11 cellular contexts compared by ENCODE assay signal in genomic region chr2:85549826-85550225, GRCh38. TPM values are rescaled to one million over a fixed set of nuclear protein-coding genes. Genes with fewer than 3 reads are reported as not detected.
DNase-seq lines count a peak whose midpoint lies in the region; TF ChIP-seq lines count a peak whose summit lies in the region.
"Had no signal": no experiment of that assay in that cellular context is flagged by ENCODE, and none has a peak within 500 bp of the region (broad histone marks: within the 10 kb centered on the region; RNA-seq: fewer than 3 reads in every experiment).

No MANE protein-coding gene starts in this region.

- peaks cover 59% of the 10 kb centered on the region for H3K4me1 Mint-ChIP-seq in HFFc6 (ENCODE audit: low read depth)
- peaks cover 14% of the 10 kb centered on the region for H3K4me1 Mint-ChIP-seq in brain

- H3K27me3 ChIP-seq in kidney epithelial cell (ENCODE audit: control insufficient read depth, insufficient read depth, low read length): no peaks in the 10 kb centered on the region

- peak overlapping the region; percentile 64 for H3K4me3 Mint-ChIP-seq in HFFc6
- peak overlapping the region in 1 of 5 experiments; percentile 50 for H3K4me3 Mint-ChIP-seq in brain
- H3K4me3 Mint-ChIP-seq: CD8-positive, alpha-beta T cell had no signal

- TF ChIP-seq CTCF in HFFc6 (IDR thresholded peaks at IDR 0.05) (no peak), brain (conservative IDR thresholded peaks at IDR 0.05) (no peak), kidney epithelial cell (IDR thresholded peaks at IDR 0.05; ENCODE audit: insufficient read depth, low read length, poor library complexity, severe bottlenecking) (no peak)

- H3K27ac Mint-ChIP-seq in HFFc6: peak overlapping the region; percentile 83
- H3K27ac Mint-ChIP-seq in brain: peak overlapping the region in 3 of 5 experiments; percentile 57 to 81 (median 68)
- H3K27ac Mint-ChIP-seq: CD8-positive, alpha-beta T cell had no signal

- H3K4me3 ChIP-seq in kidney epithelial cell (ENCODE audit: low read depth, low read length): no peak overlapping the region

- peaks cover 28% of the 10 kb centered on the region for H3K36me3 Mint-ChIP-seq in HFFc6 (ENCODE audit: low read depth)
- peaks cover 72% of the 10 kb centered on the region for H3K36me3 Mint-ChIP-seq in brain

- no peaks in the 10 kb centered on the region for H3K9me3 Mint-ChIP-seq in HFFc6
- no peaks in the 10 kb centered on the region for H3K9me3 Mint-ChIP-seq in brain
- H3K9me3 Mint-ChIP-seq: CD8-positive, alpha-beta T cell had no signal

- H3K27me3 Mint-ChIP-seq in HFFc6 (ENCODE audit: insufficient read depth) (peaks cover 3% of the 10 kb centered on the region; the same call in 1 of the 2 replicates), brain (no peaks in the 10 kb centered on the region)

- DNase-seq in 8988T (peak; percentile 61), HFFc6 (peak; percentile 80), kidney epithelial cell (ENCODE audit: low read depth) (peak; percentile 56), C1 segment of cervical spinal cord (lab: John Stamatoyannopoulos, UW) (no peak), UCSD-AML1 (lab: John Stamatoyannopoulos, UW; ENCODE audit: unreplicated experiment) (no peak)
- DNase-seq in activated effector memory CD4-positive, alpha-beta T cell treated with Interleukin-2 at 50 U/mL for 16 hours: no peak
- no peak for DNase-seq in stimulated activated CD4-positive, alpha-beta T cell treated with anti-CD3 and anti-CD28 coated beads, Interleukin-2, amount 100 ng/mL, for 24 hours
- DNase-seq: CD8-positive, alpha-beta T cell; erythroblast; NCI-H2107 had no signal

- H3K36me3 ChIP-seq in kidney epithelial cell (ENCODE audit: control insufficient read depth, insufficient read depth, low read length): peaks cover 5% of the 10 kb centered on the region

RNA-seq across cellular contexts. Expression of gene MAT2A, which starts 10.9 kb away (rescaled TPM):
- total RNA-seq in HFFc6 (2021; fragmentation: NEBNext Ultra II Directional; extraction: Animal tissue kit (Norgen Biotek cat#: 25700)): 100 to 1,000 TPM; 138 to 171 (median 158) TPM
- 51.8 TPM for polyA plus RNA-seq in brain (ENCODE audit: insufficient read depth, low read depth, low replicate concordance)
- 147 and 160 TPM in 2 replicates for total RNA-seq in kidney epithelial cell

RNA-seq across cellular contexts. Expression of gene GGCX, which starts 11.5 kb away (rescaled TPM):
- 10 to 100 TPM; 55.9 to 68.9 (median 62.4) TPM for total RNA-seq in HFFc6 (2021; fragmentation: NEBNext Ultra II Directional; extraction: Animal tissue kit (Norgen Biotek cat#: 25700))
- polyA plus RNA-seq in brain (ENCODE audit: insufficient read depth, low read depth, low replicate concordance): 33.4 TPM
- 25.7 and 37.0 TPM in 2 replicates for total RNA-seq in kidney epithelial cell

RNA-seq across cellular contexts. Expression of gene VAMP8, which starts 27.6 kb away (rescaled TPM):
- total RNA-seq in HFFc6 (2021; fragmentation: NEBNext Ultra II Directional; extraction: Animal tissue kit (Norgen Biotek cat#: 25700)): under 1 TPM in 4 of 6 experiments, not detected in 2; 0.31 to 0.46 (median 0.35) TPM
- 14.1 TPM for polyA plus RNA-seq in brain (ENCODE audit: insufficient read depth, low read depth, low replicate concordance)
- total RNA-seq in kidney epithelial cell: 42.3 and 53.5 TPM in 2 replicates

RNA-seq across cellular contexts. Expression of gene VAMP5, which starts 34.4 kb away (rescaled TPM):
- total RNA-seq in HFFc6 (2021; fragmentation: NEBNext Ultra II Directional; extraction: Animal tissue kit (Norgen Biotek cat#: 25700)): 10 to 100 TPM; 51.2 to 84.2 (median 71.4) TPM
- 37.0 TPM for polyA plus RNA-seq in brain (ENCODE audit: insufficient read depth, low read depth, low replicate concordance)
- 16.5 and 28.5 TPM in 2 replicates for total RNA-seq in kidney epithelial cell

RNA-seq across cellular contexts. Expression of gene RNF181, which starts 45.7 kb away (rescaled TPM):
- 100 to 1,000 TPM; 121 to 160 (median 146) TPM for total RNA-seq in HFFc6 (2021; fragmentation: NEBNext Ultra II Directional; extraction: Animal tissue kit (Norgen Biotek cat#: 25700))
- polyA plus RNA-seq in brain (ENCODE audit: insufficient read depth, low read depth, low replicate concordance): 145 TPM
- 220 and 271 TPM in 2 replicates for total RNA-seq in kidney epithelial cell

Comparison
In these comparisons a context has a peak if more than half of its experiments do, and no peak if none do; other contexts are left out.
1. DNase-seq: peak in 8988T (single experiment), HFFc6 (single experiment) and kidney epithelial cell (single experiment); none in C1 segment of cervical spinal cord (0 of 14), activated effector memory CD4-positive, alpha-beta T cell treated with Interleukin-2 at 50 U/mL for 16 hours (single experiment), UCSD-AML1 (single experiment) and stimulated activated CD4-positive, alpha-beta T cell treated with anti-CD3 and anti-CD28 coated beads, Interleukin-2, amount 100 ng/mL, for 24 hours (0 of 2).
2. RNA of gene VAMP8, which starts 27.6 kb away (total RNA-seq): 42.3 to 53.5 TPM in kidney epithelial cell; 0.31 to 0.46 TPM in HFFc6; every median in the first group is over 10 times any median in the second.